8 cellular contexts compared by ENCODE assay signal in genomic region chr4:17511950-17512795, GRCh38. TPM values are rescaled to one million over a fixed set of nuclear protein-coding genes. Genes with fewer than 3 reads are reported as not detected.
DNase-seq lines count a peak whose midpoint lies in the region; ATAC-seq and TF ChIP-seq lines count a peak whose summit lies in the region.

Gene QDPR, minus strand, starts transcription at chr4:17512090. Its CDS starts 36 bp downstream, at chr4:17512054.

- no peak for TF ChIP-seq CTCF in Calu3 (IDR thresholded peaks at IDR 0.05; ENCODE audit: unreplicated experiment)
- peak in 4 of 6 experiments; percentile 38 to 69 (median 54) for TF ChIP-seq CTCF in Peyer's patch (IDR thresholded peaks at IDR 0.05)
- peak; percentile 6 for TF ChIP-seq CTCF in fibroblast of pulmonary artery (IDR thresholded peaks at IDR 0.05; ENCODE audit: low read length, missing control alignments)

- peak within 1 kb of the TSS; percentile 81 for H3K4me3 Mint-ChIP-seq in Calu3 (ENCODE audit: low read depth, unreplicated experiment)
- H3K4me3 Mint-ChIP-seq in activated T-helper 17 cell treated with anti-CD3 and anti-CD28 coated beads, Interleukin-2, amount 50 U/mL, for 72 hours: peak within 1 kb of the TSS; percentile 85
- H3K4me3 Mint-ChIP-seq in natural killer cell treated with Interleukin-12 subunit alpha and Interleukin-12 subunit beta and Interleukin-15 and Interleukin-18, amount 100 ng/mL, for 72 hours: peak within 1 kb of the TSS; percentile 93

- DNase-seq in Calu3: peak; percentile 86
- peak; percentile 59 to 89 (median 87) for DNase-seq in Peyer's patch
- DNase-seq in fibroblast of pulmonary artery (ENCODE audit: low read depth): peak; percentile 63
- DNase-seq in natural killer cell treated with Interleukin-12 subunit alpha and Interleukin-12 subunit beta and Interleukin-15 and Interleukin-18, amount 100 ng/mL, for 72 hours (ENCODE audit: low spot score): peak; percentile 90
- peak; percentile 85 for DNase-seq in stimulated activated naive CD8-positive, alpha-beta T cell treated with anti-CD3 and anti-CD28 coated beads, Interleukin-15, Interleukin-2, amounts not matched to agents 100 U/mL and 50 U/mL, for 24 hours

- H3K4me1 ChIP-seq in Peyer's patch: peaks cover 0 to 7% (median 4%) of the 10 kb centered on the region in 4 donors

- H3K9me3 Mint-ChIP-seq in Calu3 (ENCODE audit: low read depth, unreplicated experiment): no peaks in the 10 kb centered on the region
- H3K9me3 Mint-ChIP-seq in activated T-helper 17 cell treated with anti-CD3 and anti-CD28 coated beads, Interleukin-2, amount 50 U/mL, for 72 hours: no peaks in the 10 kb centered on the region
- H3K9me3 Mint-ChIP-seq in natural killer cell treated with Interleukin-12 subunit alpha and Interleukin-12 subunit beta and Interleukin-15 and Interleukin-18, amount 100 ng/mL, for 72 hours: no peaks in the 10 kb centered on the region

- TF ChIP-seq POLR2A in Peyer's patch (IDR thresholded peaks at IDR 0.05): peak in 1 of 2 donors; percentile 27

- H3K36me3 Mint-ChIP-seq in Calu3 (ENCODE audit: insufficient read depth, unreplicated experiment): peaks cover 16% of the 10 kb centered on the region
- peaks cover 28% of the 10 kb centered on the region for H3K36me3 Mint-ChIP-seq in activated T-helper 17 cell treated with anti-CD3 and anti-CD28 coated beads, Interleukin-2, amount 50 U/mL, for 72 hours (ENCODE audit: low read depth)
- H3K36me3 Mint-ChIP-seq in natural killer cell treated with Interleukin-12 subunit alpha and Interleukin-12 subunit beta and Interleukin-15 and Interleukin-18, amount 100 ng/mL, for 72 hours: no peaks in the 10 kb centered on the region

- no peaks in the 10 kb centered on the region for H3K27me3 ChIP-seq in Peyer's patch

- H3K27ac Mint-ChIP-seq in Calu3 (ENCODE audit: unreplicated experiment): peak within 1 kb of the TSS; percentile 69
- peak within 1 kb of the TSS; percentile 78 for H3K27ac Mint-ChIP-seq in activated T-helper 17 cell treated with anti-CD3 and anti-CD28 coated beads, Interleukin-2, amount 50 U/mL, for 72 hours
- peak within 1 kb of the TSS; percentile 63 to 76 for H3K27ac Mint-ChIP-seq in natural killer cell treated with Interleukin-12 subunit alpha and Interleukin-12 subunit beta and Interleukin-15 and Interleukin-18, amount 100 ng/mL, for 72 hours

- BruUV-seq in Calu3 (replicated peaks; lab: Mats Ljungman, UMichigan): no TSS peak

- peaks cover 15% of the 10 kb centered on the region for H3K4me1 Mint-ChIP-seq in Calu3 (ENCODE audit: low read depth, unreplicated experiment)
- peaks cover 14% of the 10 kb centered on the region for H3K4me1 Mint-ChIP-seq in activated T-helper 17 cell treated with anti-CD3 and anti-CD28 coated beads, Interleukin-2, amount 50 U/mL, for 72 hours
- H3K4me1 Mint-ChIP-seq in natural killer cell treated with Interleukin-12 subunit alpha and Interleukin-12 subunit beta and Interleukin-15 and Interleukin-18, amount 100 ng/mL, for 72 hours (ENCODE audit: low read depth in 2 of 2): peaks cover 16 to 33% of the 10 kb centered on the region in 2 donors

- peaks cover 0 to 11% (median 0%) of the 10 kb centered on the region in 3 donors for H3K36me3 ChIP-seq in Peyer's patch

- H3K27ac ChIP-seq in Peyer's patch: peak within 1 kb of the TSS; percentile 50 to 78 (median 70)

- CTCF ChIA-PET in Calu3 (lab: Charles Lee): no interaction called here

- no peaks in the 10 kb centered on the region for H3K27me3 Mint-ChIP-seq in Calu3 (ENCODE audit: unreplicated experiment)
- no peaks in the 10 kb centered on the region for H3K27me3 Mint-ChIP-seq in activated T-helper 17 cell treated with anti-CD3 and anti-CD28 coated beads, Interleukin-2, amount 50 U/mL, for 72 hours
- peaks cover 18 to 25% of the 10 kb centered on the region in 2 donors for H3K27me3 Mint-ChIP-seq in natural killer cell treated with Interleukin-12 subunit alpha and Interleukin-12 subunit beta and Interleukin-15 and Interleukin-18, amount 100 ng/mL, for 72 hours

- no peaks in the 10 kb centered on the region for H3K9me3 ChIP-seq in Peyer's patch

- ATAC-seq in GM19452 (IDR thresholded peaks at IDR 0.05; ENCODE audit: unreplicated experiment): peak; percentile 94
- ATAC-seq in HG03571 (IDR thresholded peaks at IDR 0.05; ENCODE audit: unreplicated experiment): peak; percentile 95
- peak; percentile 94 for ATAC-seq in activated T-helper 17 cell treated with anti-CD3 and anti-CD28 coated beads, Interleukin-2, amount 50 U/mL, for 72 hours (replicated peaks)
- ATAC-seq in natural killer cell treated with Interleukin-12 subunit alpha and Interleukin-12 subunit beta and Interleukin-15 and Interleukin-18, amount 100 ng/mL, for 72 hours: peak; percentile 99
- ATAC-seq in stimulated activated naive CD8-positive, alpha-beta T cell treated with anti-CD3 and anti-CD28 coated beads, Interleukin-15, Interleukin-2, amounts not matched to agents 100 U/mL and 50 U/mL, for 24 hours: peak; percentile 97

- intact Hi-C loops in Calu3 (cut with micrococcal nuclease; ENCODE audit: unreplicated experiment): no loop called here

- H3K4me3 ChIP-seq in Peyer's patch (peak within 1 kb of the TSS; percentile 72 to 94 (median 80)), fibroblast of pulmonary artery (replicated peaks; ENCODE audit: low read depth, low read length) (peak within 1 kb of the TSS; percentile 75)

RNA-seq across cellular contexts. Expression of gene QDPR, which starts in this region (rescaled TPM):
- total RNA-seq in Calu3 (2022): 24.8 and 25.8 TPM in 2 replicates
- total RNA-seq in Peyer's patch: 10 to 100 TPM in 2 of 4 donors, 1 to 10 TPM in 2; 8.2 to 17.0 (median 12.5) TPM
- total RNA-seq in activated T-helper 17 cell treated with anti-CD3 and anti-CD28 coated beads, Interleukin-2, amount 50 U/mL, for 72 hours: 10 to 100 TPM; 12.7 to 29.7 TPM
- 10 to 100 TPM; 21.8 to 28.2 TPM for total RNA-seq in natural killer cell treated with Interleukin-12 subunit alpha and Interleukin-12 subunit beta and Interleukin-15 and Interleukin-18, amount 100 ng/mL, for 72 hours

Comparison
In these comparisons a context has a peak if more than half of its experiments do, and no peak if none do; other contexts are left out.
1. Peak in every context shown above with its lines: DNase-seq, ATAC-seq, H3K4me3 ChIP-seq and H3K27ac ChIP-seq.